24 cellular contexts compared by ENCODE assay signal in the genomic region with DNA sequence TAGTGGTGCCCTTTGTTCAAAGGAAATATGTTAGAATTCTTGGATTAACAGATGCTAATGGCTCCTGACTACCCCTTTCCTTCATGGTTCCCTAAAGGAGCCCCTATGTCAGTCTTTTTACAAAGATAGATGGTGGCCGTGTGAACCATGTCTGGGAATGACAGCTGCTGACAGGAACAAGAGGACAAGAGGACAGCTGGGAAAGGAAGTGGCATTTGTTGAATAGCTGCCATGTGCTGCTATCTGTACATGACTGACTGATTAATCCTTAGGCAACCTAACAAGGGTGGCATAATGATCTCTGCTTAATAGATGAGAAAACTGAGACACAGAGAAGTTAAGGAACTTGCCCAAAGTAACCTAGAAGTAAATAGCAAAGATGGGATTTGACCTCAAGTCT.
"Had no signal": no experiment of that assay in that cellular context is flagged by ENCODE, and none has a peak within 500 bp of the region (broad histone marks: within the 10 kb centered on the region; RNA-seq: fewer than 3 reads in every experiment).

No MANE protein-coding gene starts in this region.

- H3K9me3 ChIP-seq: lower lobe of right lung, psoas muscle, right lobe of liver, stomach, thoracic aorta, upper lobe of right lung had no signal

- H3K4me1 ChIP-seq: esophagus squamous epithelium, lower lobe of right lung, psoas muscle, right lobe of liver, upper lobe of right lung had no signal

- H3K4me3 ChIP-seq: coronary artery, esophagus squamous epithelium, hepatocyte, lower lobe of right lung, psoas muscle, right lobe of liver, stomach, thoracic aorta, upper lobe of right lung had no signal

- ATAC-seq: activated CD4-positive, CD25-positive, alpha-beta regulatory T cell treated with anti-CD3 and anti-CD28 coated beads, Interleukin-2, amount 50 U/mL, for 24 hours; activated CD8-positive, alpha-beta T cell treated with anti-CD3 and anti-CD28 coated beads, Interleukin-2, amount 10 ng/mL, durations not matched to agents 7 days and 5 days; activated naive CD8-positive, alpha-beta T cell treated with anti-CD3 and anti-CD28 coated beads, Interleukin-2, amount 50 U/mL, for 24 hours; activated T-cell treated with anti-CD3 and anti-CD28 coated beads, Interleukin-2, amount 50 U/mL, for 4 hours; lower lobe of right lung; psoas muscle; right lobe of liver; stimulated activated effector memory CD8-positive, alpha-beta T cell treated with anti-CD3 and anti-CD28 coated beads, Interleukin-12 subunit alpha, Interleukin-12 subunit beta, amount 100 ng/mL, for 72 hours; upper lobe of right lung had no signal

- H3K9me3 Mint-ChIP-seq: activated CD4-positive, alpha-beta T cell treated with anti-CD3 and anti-CD28 coated beads, Interleukin-2, amount 10 ng/mL, durations not matched to agents 7 days and 5 days; activated naive CD8-positive, alpha-beta T cell treated with anti-CD3 and anti-CD28 coated beads, Interleukin-2, amount 50 U/mL, for 24 hours; activated T-cell treated with anti-CD3 and anti-CD28 coated beads, Interleukin-2, amount 50 U/mL, for 4 hours had no signal

- H3K27me3 Mint-ChIP-seq: brain had no signal

- H3K79me2 ChIP-seq: hepatocyte had no signal

- H2AFZ ChIP-seq: hepatocyte had no signal

- H3K27ac Mint-ChIP-seq: activated CD4-positive, alpha-beta T cell treated with anti-CD3 and anti-CD28 coated beads, Interleukin-2, amount 10 ng/mL, durations not matched to agents 7 days and 5 days; activated CD8-positive, alpha-beta T cell treated with anti-CD3 and anti-CD28 coated beads, Interleukin-2, amount 10 ng/mL, durations not matched to agents 7 days and 5 days; activated naive CD4-positive, alpha-beta T cell treated with anti-CD3 and anti-CD28 coated beads for 36 hours; activated naive CD8-positive, alpha-beta T cell treated with anti-CD3 and anti-CD28 coated beads, Interleukin-2, amount 50 U/mL, for 24 hours; stimulated activated effector memory CD8-positive, alpha-beta T cell treated with anti-CD3 and anti-CD28 coated beads, Interleukin-12 subunit alpha, Interleukin-12 subunit beta, amount 100 ng/mL, for 72 hours had no signal

- DNase-seq: activated CD4-positive, alpha-beta T cell treated with anti-CD3 and anti-CD28 coated beads, Interleukin-2, amount 10 ng/mL, durations not matched to agents 7 days and 5 days; activated CD8-positive, alpha-beta T cell treated with anti-CD3 and anti-CD28 coated beads, Interleukin-2, amount 10 ng/mL, durations not matched to agents 7 days and 5 days; activated naive CD4-positive, alpha-beta T cell treated with anti-CD3 and anti-CD28 coated beads for 36 hours; activated naive CD8-positive, alpha-beta T cell treated with anti-CD3 and anti-CD28 coated beads, Interleukin-2, amount 50 U/mL, for 24 hours; activated T-cell treated with anti-CD3 and anti-CD28 coated beads, Interleukin-2, amount 50 U/mL, for 4 hours; anterior cingulate cortex; effector CD4-positive, alpha-beta T cell; esophagus squamous epithelium; lower lobe of right lung; midbrain; psoas muscle; right lobe of liver; stimulated activated CD4-positive, alpha-beta T cell treated with anti-CD3 and anti-CD28 coated beads, Interleukin-4, amount 100 ng/mL, for 24 hours; stomach; T-helper 1 cell; T-helper 9 cell; upper lobe of right lung had no signal

- H3K27me3 ChIP-seq: esophagus squamous epithelium, hepatocyte, right lobe of liver, stomach, upper lobe of right lung had no signal

- H3K36me3 Mint-ChIP-seq: brain; stimulated activated effector memory CD8-positive, alpha-beta T cell treated with anti-CD3 and anti-CD28 coated beads, Interleukin-12 subunit alpha, Interleukin-12 subunit beta, amount 100 ng/mL, for 72 hours had no signal

- H3K36me3 ChIP-seq: esophagus squamous epithelium, lower lobe of right lung, right lobe of liver, stomach, thoracic aorta, upper lobe of right lung had no signal

- H3K4me1 Mint-ChIP-seq: activated CD4-positive, alpha-beta T cell treated with anti-CD3 and anti-CD28 coated beads, Interleukin-2, amount 10 ng/mL, durations not matched to agents 7 days and 5 days; activated naive CD8-positive, alpha-beta T cell treated with anti-CD3 and anti-CD28 coated beads, Interleukin-2, amount 50 U/mL, for 24 hours; stimulated activated effector memory CD8-positive, alpha-beta T cell treated with anti-CD3 and anti-CD28 coated beads, Interleukin-12 subunit alpha, Interleukin-12 subunit beta, amount 100 ng/mL, for 72 hours had no signal

- H3K27ac ChIP-seq: coronary artery, esophagus squamous epithelium, hepatocyte, lower lobe of right lung, psoas muscle, right lobe of liver, stomach, thoracic aorta, upper lobe of right lung had no signal

- H3K4me3 Mint-ChIP-seq: activated CD4-positive, alpha-beta T cell treated with anti-CD3 and anti-CD28 coated beads, Interleukin-2, amount 10 ng/mL, durations not matched to agents 7 days and 5 days; activated CD8-positive, alpha-beta T cell treated with anti-CD3 and anti-CD28 coated beads, Interleukin-2, amount 10 ng/mL, durations not matched to agents 7 days and 5 days; activated naive CD4-positive, alpha-beta T cell treated with anti-CD3 and anti-CD28 coated beads for 36 hours; activated naive CD8-positive, alpha-beta T cell treated with anti-CD3 and anti-CD28 coated beads, Interleukin-2, amount 50 U/mL, for 24 hours; activated T-cell treated with anti-CD3 and anti-CD28 coated beads, Interleukin-2, amount 50 U/mL, for 4 hours; brain; neural crest cell; stimulated activated effector memory CD8-positive, alpha-beta T cell treated with anti-CD3 and anti-CD28 coated beads, Interleukin-12 subunit alpha, Interleukin-12 subunit beta, amount 100 ng/mL, for 72 hours had no signal
